In genomic region chr4:38601916-38602291, GRCh38 we compare ENCODE assay signal across 19 cellular contexts.
"Had no signal": no experiment of that assay in that cellular context is flagged by ENCODE, and none has a peak within 500 bp of the region (broad histone marks: within the 10 kb centered on the region; RNA-seq: fewer than 3 reads in every experiment).

No MANE protein-coding gene starts in this region.

- ATAC-seq: natural killer cell; stimulated activated effector memory CD8-positive, alpha-beta T cell treated with anti-CD3 and anti-CD28 coated beads, Interleukin-12 subunit alpha, Interleukin-12 subunit beta, amount 100 ng/mL, for 72 hours; stimulated activated naive CD8-positive, alpha-beta T cell treated with anti-CD3 and anti-CD28 coated beads, Interleukin-15, Interleukin-2, amounts not matched to agents 100 U/mL and 50 U/mL, for 24 hours had no signal

- DNase-seq: effector memory CD4-positive, alpha-beta T cell; erythroblast; esophagus squamous epithelium; foreskin melanocyte; glutamatergic neuron; left ventricle myocardium superior; lower lobe of right lung; natural killer cell; right cardiac atrium; sigmoid colon; stimulated activated CD4-positive, alpha-beta T cell treated with anti-CD3 and anti-CD28 coated beads, Interleukin-2, amount 100 ng/mL, for 24 hours; stimulated activated CD4-positive, alpha-beta T cell treated with anti-CD3 and anti-CD28 coated beads, Interleukin-4, amount 100 ng/mL, for 24 hours; stimulated activated naive CD8-positive, alpha-beta T cell treated with anti-CD3 and anti-CD28 coated beads, Interleukin-15, Interleukin-2, amounts not matched to agents 100 U/mL and 50 U/mL, for 24 hours; testis had no signal

- H3K4me1 ChIP-seq: testis had no signal

- H3K27ac ChIP-seq: coronary artery, esophagus squamous epithelium, lower lobe of right lung, parathyroid adenoma, sigmoid colon, testis, tibial nerve had no signal

- H3K4me3 ChIP-seq: coronary artery, esophagus squamous epithelium, lower lobe of right lung, sigmoid colon, testis, tibial nerve, upper lobe of left lung had no signal

- H3K27me3 ChIP-seq: esophagus squamous epithelium, sigmoid colon, testis, tibial nerve, upper lobe of left lung had no signal

- H3K9ac ChIP-seq: parathyroid adenoma had no signal

- H2AFZ ChIP-seq: parathyroid adenoma had no signal

- H3K36me3 ChIP-seq: esophagus squamous epithelium, lower lobe of right lung, sigmoid colon, tibial nerve, upper lobe of left lung had no signal

- H3K9me3 ChIP-seq: esophagus squamous epithelium, lower lobe of right lung, sigmoid colon, testis, tibial nerve, upper lobe of left lung had no signal
